ENCODE assay signal across 18 cellular contexts in the genomic region with DNA sequence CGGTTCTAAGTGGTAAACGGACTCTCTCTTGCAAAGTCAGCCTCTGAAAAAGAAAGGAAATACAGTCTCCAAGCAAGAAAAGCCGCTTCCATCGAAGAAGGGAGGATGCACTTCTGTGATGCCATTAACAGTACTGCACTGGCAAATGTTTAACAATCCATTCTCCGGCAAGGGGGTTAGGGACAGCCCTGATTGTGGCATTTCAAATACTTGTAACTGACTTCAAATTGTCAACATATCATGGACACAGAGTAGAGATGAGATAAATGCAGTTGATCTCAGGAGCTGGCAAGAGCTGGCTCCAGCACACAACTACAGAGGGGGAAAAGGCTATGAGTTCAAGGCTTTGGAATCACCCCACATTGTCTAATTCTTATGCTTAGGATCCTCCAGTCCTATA.
DNase-seq lines count a peak whose midpoint lies in the region; ATAC-seq and TF ChIP-seq lines count a peak whose summit lies in the region.
"Had no signal": no experiment of that assay in that cellular context is flagged by ENCODE, and none has a peak within 500 bp of the region (broad histone marks: within the 10 kb centered on the region; RNA-seq: fewer than 3 reads in every experiment).

No MANE protein-coding gene starts in this region.

- no peaks in the 10 kb centered on the region for H3K9me3 ChIP-seq in cardiac muscle cell (ENCODE audit: low read depth)
- H3K9me3 ChIP-seq in esophagus muscularis mucosa: no peaks in the 10 kb centered on the region
- H3K9me3 ChIP-seq: HAP-1 had no signal

- no peak overlapping the region for H2BK120ac ChIP-seq in mesendoderm (ENCODE audit: low read depth, low read length)

- no peak overlapping the region for H3K9ac ChIP-seq in mesendoderm (ENCODE audit: low read length)
- H3K9ac ChIP-seq: GM23248 had no signal

- DNase-seq in cardiac muscle cell (ENCODE audit: low read depth in 1 of 2, low spot score in 1 of 2) (peak in 1 of 2 donors; percentile 59), cardiac septum (ENCODE audit: low spot score) (no peak), GM23338 (ENCODE audit: low spot score) (no peak), mesendoderm (no peak), esophagus muscularis mucosa (ENCODE audit: extremely low spot score) (no peak)
- DNase-seq in activated CD4-positive, alpha-beta T cell treated with anti-CD3 and anti-CD28 coated beads for 4 hours: no peak
- DNase-seq: C1 segment of cervical spinal cord; Calu3; CD4-positive, alpha-beta memory T cell; COR-L47; DMS53; DMS79 treated with DMSO at 0.1 percent for 48 hours; GF-D8; GM23248; HFFc6 had no signal

- H3K4me3 ChIP-seq in cardiac muscle cell (no peak overlapping the region), GM23338 (no peak overlapping the region), mesendoderm (ENCODE audit: low read length) (no peak overlapping the region), esophagus muscularis mucosa (no peak overlapping the region)
- H3K4me3 ChIP-seq: GM23248, HAP-1 had no signal

- H3K4me1 ChIP-seq in cardiac muscle cell (ENCODE audit: low read depth) (peaks cover 61% of the 10 kb centered on the region), GM23338 (ENCODE audit: insufficient read depth) (no peaks in the 10 kb centered on the region), mesendoderm (ENCODE audit: control insufficient read depth, low read depth, low read length) (no peaks in the 10 kb centered on the region), esophagus muscularis mucosa (peaks cover 0 to 4% (median 2%) of the 10 kb centered on the region in 4 donors)
- H3K4me1 ChIP-seq: HAP-1 had no signal

- no peak for ATAC-seq in GM23338

- TF ChIP-seq CTCF in cardiac muscle cell (IDR thresholded peaks at IDR 0.05; ENCODE audit: low read depth, low read length) (no peak), GM23338 (conservative IDR thresholded peaks at IDR 0.05; ENCODE audit: low read depth in 2 of 2) (no peak), esophagus muscularis mucosa (IDR thresholded peaks at IDR 0.05) (no peak)

- H3K4me3 Mint-ChIP-seq in GM23338: no peak overlapping the region
- H3K4me3 Mint-ChIP-seq: B cell; CD4-positive, alpha-beta memory T cell; HFFc6 had no signal

- WGBS in mesendoderm (ENCODE audit: extremely low coverage, insufficient coverage, low lambda C conversion rate): no CpG with 5 or more reads among the region's 5 CpGs
- 94% methylated on average over 5 of the region's 5 CpGs for WGBS in esophagus muscularis mucosa

- no peak overlapping the region for H3K27ac Mint-ChIP-seq in GM23338
- H3K27ac Mint-ChIP-seq: B cell; CD4-positive, alpha-beta memory T cell; HFFc6 had no signal

- H4K5ac ChIP-seq in mesendoderm (ENCODE audit: low read length): no peak overlapping the region

- H3K27ac ChIP-seq in cardiac muscle cell (peak overlapping the region; percentile 33), GM23338 (ENCODE audit: low read depth) (no peak overlapping the region), mesendoderm (ENCODE audit: low read depth, low read length) (no peak overlapping the region), esophagus muscularis mucosa (replicated peaks in 1 of 4) (no peak overlapping the region)
- H3K27ac ChIP-seq: 22Rv1, GM23248 had no signal

- intact Hi-C loops in cardiac septum (cut with DNase I): no loop called here
- intact Hi-C loops in esophagus muscularis mucosa (cut with DNase I): loop anchor here (10.0 kb wide), 1 partner anchor 89 kb away; no protein-coding TSS in a partner anchor

- no peaks in the 10 kb centered on the region for H3K36me3 Mint-ChIP-seq in GM23338 (ENCODE audit: low read depth)
- H3K36me3 Mint-ChIP-seq: CD4-positive, alpha-beta memory T cell had no signal

- H4K8ac ChIP-seq in mesendoderm (ENCODE audit: low read depth, low read length): no peak overlapping the region

- no peaks in the 10 kb centered on the region for H3K27me3 Mint-ChIP-seq in GM23338 (ENCODE audit: insufficient read depth, low read depth, poor library complexity)
- H3K27me3 Mint-ChIP-seq: CD4-positive, alpha-beta memory T cell had no signal

- H2BK15ac ChIP-seq in mesendoderm (replicated peaks; ENCODE audit: low read depth): no peak overlapping the region

- peak overlapping the region; percentile 14; the same call in 1 of the 2 replicates for H2AFZ ChIP-seq in GM23338
- H2AFZ ChIP-seq: GM23248 had no signal

- H3K36me3 ChIP-seq in cardiac muscle cell (no peaks in the 10 kb centered on the region), GM23338 (ENCODE audit: insufficient read depth) (no peaks in the 10 kb centered on the region), mesendoderm (ENCODE audit: control insufficient read depth, insufficient read depth, low read length) (no peaks in the 10 kb centered on the region), esophagus muscularis mucosa (no peaks in the 10 kb centered on the region)
- H3K36me3 ChIP-seq: HAP-1 had no signal

- H3K4me2 ChIP-seq in GM23338 (no peak overlapping the region), mesendoderm (ENCODE audit: low read length) (no peak overlapping the region)

- H3K18ac ChIP-seq in mesendoderm (ENCODE audit: low read length): no peak overlapping the region

- no peaks in the 10 kb centered on the region for H3K79me1 ChIP-seq in mesendoderm (ENCODE audit: low read length)

- H3F3A ChIP-seq in GM23338 (replicated peaks; ENCODE audit: low read depth): no peaks in the 10 kb centered on the region

- H3K9me2 ChIP-seq in GM23338 (ENCODE audit: insufficient read depth): no peaks in the 10 kb centered on the region

- no peak for TF ChIP-seq POLR2A in esophagus muscularis mucosa (IDR thresholded peaks at IDR 0.05; ENCODE audit: low read depth)

- no peaks in the 10 kb centered on the region for H3K27me3 ChIP-seq in cardiac muscle cell
- H3K27me3 ChIP-seq in GM23338 (ENCODE audit: insufficient read depth): no peaks in the 10 kb centered on the region
- no peaks in the 10 kb centered on the region for H3K27me3 ChIP-seq in mesendoderm (ENCODE audit: insufficient read depth, low read length, poor library complexity)
- H3K27me3 ChIP-seq in esophagus muscularis mucosa: no peaks in the 10 kb centered on the region

- no peak overlapping the region for H2BK5ac ChIP-seq in mesendoderm (ENCODE audit: low read length)

- H3K79me2 ChIP-seq in GM23338 (replicated peaks; ENCODE audit: insufficient read depth): no peaks in the 10 kb centered on the region
- H3K79me2 ChIP-seq in mesendoderm (ENCODE audit: control insufficient read depth, insufficient read depth, low read length): no peaks in the 10 kb centered on the region

- peak overlapping the region; percentile 2 for H3K23ac ChIP-seq in mesendoderm (ENCODE audit: low read length)

- no peaks in the 10 kb centered on the region; the same call in 2 of the 3 replicates for H3K4me1 Mint-ChIP-seq in GM23338
- H3K4me1 Mint-ChIP-seq: CD4-positive, alpha-beta memory T cell had no signal

- TF ChIP-seq EP300 in esophagus muscularis mucosa (IDR thresholded peaks at IDR 0.05): no peak

- H3K4ac ChIP-seq in mesendoderm (ENCODE audit: low read depth, low read length): no peak overlapping the region

- H3K56ac ChIP-seq in mesendoderm (ENCODE audit: low read length): no peak overlapping the region

- H3K9me3 Mint-ChIP-seq in GM23338: no peaks in the 10 kb centered on the region; the same call in 2 of the 3 replicates
- H3K9me3 Mint-ChIP-seq: HFFc6 had no signal

- H4K20me1 ChIP-seq in GM23338 (replicated peaks; ENCODE audit: insufficient read depth): no peaks in the 10 kb centered on the region

- H2AK5ac ChIP-seq in mesendoderm (ENCODE audit: low read length): no peak overlapping the region

TF ChIP-seq in GM23338, 12 proteins besides CTCF, POLR2A, EP300 and RAD21 (continues in another document):
- TF ChIP-seq ZNF114 (CRISPR knock-in tag; IDR thresholded peaks at IDR 0.05): no peak
- TF ChIP-seq REST (IDR thresholded peaks at IDR 0.05; ENCODE audit: unreplicated experiment): no peak
- TF ChIP-seq JUNB (IDR thresholded peaks at IDR 0.05; ENCODE audit: unreplicated experiment): no peak
- TF ChIP-seq, protein P1, sequence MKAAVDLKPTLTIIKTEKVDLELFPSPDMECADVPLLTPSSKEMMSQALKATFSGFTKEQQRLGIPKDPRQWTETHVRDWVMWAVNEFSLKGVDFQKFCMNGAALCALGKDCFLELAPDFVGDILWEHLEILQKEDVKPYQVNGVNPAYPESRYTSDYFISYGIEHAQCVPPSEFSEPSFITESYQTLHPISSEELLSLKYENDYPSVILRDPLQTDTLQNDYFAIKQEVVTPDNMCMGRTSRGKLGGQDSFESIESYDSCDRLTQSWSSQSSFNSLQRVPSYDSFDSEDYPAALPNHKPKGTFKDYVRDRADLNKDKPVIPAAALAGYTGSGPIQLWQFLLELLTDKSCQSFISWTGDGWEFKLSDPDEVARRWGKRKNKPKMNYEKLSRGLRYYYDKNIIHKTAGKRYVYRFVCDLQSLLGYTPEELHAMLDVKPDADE (IDR thresholded peaks at IDR 0.05): no peak
- TF ChIP-seq ZNF331 (CRISPR knock-in tag; IDR thresholded peaks at IDR 0.05; ENCODE audit: low read depth): no peak
- no peak for TF ChIP-seq EZH2phosphoT487 (IDR thresholded peaks at IDR 0.05; ENCODE audit: unreplicated experiment)
- no peak for TF ChIP-seq STAT1 (IDR thresholded peaks at IDR 0.05; ENCODE audit: unreplicated experiment)
- no peak for TF ChIP-seq EZH2 (IDR thresholded peaks at IDR 0.05; ENCODE audit: low read depth, unreplicated experiment)
- no peak for TF ChIP-seq NANOG (IDR thresholded peaks at IDR 0.05; ENCODE audit: borderline replicate concordance)
